ENCODE assay signal across 8 cellular contexts in the genomic region with DNA sequence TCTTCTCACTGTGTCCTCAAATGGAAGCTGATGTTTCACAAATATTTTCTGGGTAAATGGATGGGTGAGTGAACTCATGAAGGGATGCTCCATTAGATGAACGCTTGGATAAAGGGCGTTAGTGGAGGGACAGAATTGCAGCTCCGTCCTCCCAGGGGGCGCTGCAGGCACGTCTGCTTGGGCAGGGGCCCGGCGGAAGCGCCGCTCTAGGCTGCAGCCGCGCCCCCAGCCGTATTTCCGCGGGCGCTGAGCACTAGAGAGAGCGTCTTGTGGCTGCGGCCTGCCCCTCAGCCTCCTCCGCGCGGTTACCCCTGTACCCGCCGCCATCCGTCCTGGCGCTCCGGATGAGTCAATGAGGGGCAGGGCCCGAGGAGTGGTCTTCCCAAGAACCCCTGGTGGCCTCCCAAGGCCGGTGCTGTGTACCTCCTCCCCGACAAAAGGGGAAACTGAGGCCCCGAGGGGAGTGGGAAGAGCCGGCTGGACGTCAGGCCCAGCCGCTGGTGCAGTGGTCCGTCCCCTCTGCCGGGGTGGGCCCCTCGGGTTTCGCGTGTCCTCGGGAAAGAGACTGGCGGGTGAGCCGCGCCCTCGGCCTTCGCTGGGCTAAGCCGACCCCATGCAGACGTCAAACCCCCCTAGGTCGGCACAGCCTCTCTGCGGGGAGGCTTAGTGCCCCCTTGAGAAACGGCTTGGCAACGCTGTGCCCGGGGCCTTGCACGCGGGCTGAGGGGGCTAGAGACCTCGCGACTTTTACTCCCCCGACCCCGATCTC. TPM values are rescaled to one million over a fixed set of nuclear protein-coding genes. Genes with fewer than 3 reads are reported as not detected.
DNase-seq lines count a peak whose midpoint lies in the region; ATAC-seq and TF ChIP-seq lines count a peak whose summit lies in the region.

No MANE protein-coding gene starts in this region.

- peaks cover 4% of the 10 kb centered on the region for H3K27me3 Mint-ChIP-seq in T-helper 1 cell treated with Interleukin-12 subunit alpha and Interleukin-12 subunit beta and Interleukin-4 antibody, amounts not matched to agents 30 μg/mL and 1 μg/mL, for 36 hours (ENCODE audit: low read depth)

- H3K9me3 ChIP-seq in right atrium auricular region (no peaks in the 10 kb centered on the region), prostate gland (no peaks in the 10 kb centered on the region)

- H3K27ac ChIP-seq in angular gyrus (ENCODE audit: low read depth, low read length) (peak overlapping the region; percentile 24), right atrium auricular region (peak overlapping the region; percentile 82 to 85), prostate gland (peak overlapping the region; percentile 83 to 85), urinary bladder (ENCODE audit: low read depth) (peak overlapping the region; percentile 60)

- peak overlapping the region; percentile 69 for H3K27ac Mint-ChIP-seq in T-helper 1 cell treated with Interleukin-12 subunit alpha and Interleukin-12 subunit beta and Interleukin-4 antibody, amounts not matched to agents 30 μg/mL and 1 μg/mL, for 36 hours

- intact Hi-C loops in prostate gland (cut with DNase I), result loop anchor here (1.0 kb wide), 1 partner anchor 11 kb away; the partner anchor contains the start of gene SNHG17

- H3K27me3 ChIP-seq in right atrium auricular region (no peaks in the 10 kb centered on the region), prostate gland (replicated peaks; ENCODE audit: insufficient read depth) (no peaks in the 10 kb centered on the region)

- 2% methylated on average over 56 of the region's 56 CpGs for WGBS in prostate gland
- WGBS in urinary bladder, result under 1% methylated on average over 56 of the region's 56 CpGs

- peak; percentile 82 for ATAC-seq in HG02885 (IDR thresholded peaks at IDR 0.05; ENCODE audit: poor library complexity, unreplicated experiment)

- peak; percentile 97 for TF ChIP-seq CTCF in GM13977 (IDR thresholded peaks at IDR 0.05; ENCODE audit: extremely low read depth, insufficient read depth, missing control alignments)
- TF ChIP-seq CTCF in right atrium auricular region (IDR thresholded peaks at IDR 0.05), result peak; percentile 85 to 98
- peak; percentile 62 to 97 (median 96) for TF ChIP-seq CTCF in prostate gland (IDR thresholded peaks at IDR 0.05)

- H3K9me3 Mint-ChIP-seq in T-helper 1 cell treated with Interleukin-12 subunit alpha and Interleukin-12 subunit beta and Interleukin-4 antibody, amounts not matched to agents 30 μg/mL and 1 μg/mL, for 36 hours, result no peaks in the 10 kb centered on the region

- peaks cover 19% of the 10 kb centered on the region for H3K36me3 Mint-ChIP-seq in T-helper 1 cell treated with Interleukin-12 subunit alpha and Interleukin-12 subunit beta and Interleukin-4 antibody, amounts not matched to agents 30 μg/mL and 1 μg/mL, for 36 hours (ENCODE audit: low read depth)

- peak overlapping the region; percentile 86 for H3K4me3 Mint-ChIP-seq in T-helper 1 cell treated with Interleukin-12 subunit alpha and Interleukin-12 subunit beta and Interleukin-4 antibody, amounts not matched to agents 30 μg/mL and 1 μg/mL, for 36 hours

- peak; percentile 88 for DNase-seq in GM13977 (ENCODE audit: low spot score)
- peak; percentile 76 for DNase-seq in NCI-H1694 treated with DMSO at 0.1 percent for 48 hours (lab: John Stamatoyannopoulos, UW)
- peak; percentile 83 for DNase-seq in right atrium auricular region (ENCODE audit: low spot score)
- DNase-seq in prostate gland (ENCODE audit: low spot score), result peak; percentile 80

- H3K4me1 ChIP-seq in right atrium auricular region (peaks cover 0 to 14% of the 10 kb centered on the region in 2 donors), prostate gland (replicated peaks) (no peaks in the 10 kb centered on the region), urinary bladder (ENCODE audit: insufficient read depth) (no peaks in the 10 kb centered on the region)

- H3K4me3 ChIP-seq in right atrium auricular region (peak overlapping the region; percentile 84 to 86), prostate gland (peak overlapping the region; percentile 77 to 86), urinary bladder (ENCODE audit: low read depth, low read length) (peak overlapping the region; percentile 75)

- H3K36me3 ChIP-seq in right atrium auricular region, result peaks cover 8% of the 10 kb centered on the region
- no peaks in the 10 kb centered on the region for H3K36me3 ChIP-seq in prostate gland
- no peaks in the 10 kb centered on the region for H3K36me3 ChIP-seq in urinary bladder (ENCODE audit: insufficient read depth)

- peaks cover 21% of the 10 kb centered on the region for H3K4me1 Mint-ChIP-seq in T-helper 1 cell treated with Interleukin-12 subunit alpha and Interleukin-12 subunit beta and Interleukin-4 antibody, amounts not matched to agents 30 μg/mL and 1 μg/mL, for 36 hours (ENCODE audit: low read depth)

- in situ Hi-C loops in GM13977 (cut with MboI; ENCODE audit: low pct_unique_long_range_greater_than_20kb, low sequenced_read_pairs, unreplicated experiment), result no loop called here

- TF ChIP-seq POLR2A in prostate gland (IDR thresholded peaks at IDR 0.05), result peak; percentile 52

RNA-seq across cellular contexts. Expression of gene SNHG17, which starts 11.5 kb away (rescaled TPM):
- total RNA-seq in right atrium auricular region, result 10 to 100 TPM in 1 of 2 donors, 1 to 10 TPM in 1; 5.3 to 10.6 TPM
- total RNA-seq in prostate gland, result 10 to 100 TPM; 21.8 to 28.2 TPM
- total RNA-seq in urinary bladder, result 4.6 TPM
- polyA plus RNA-seq in urinary bladder, result 30.2 TPM

RNA-seq across cellular contexts. Expression of gene RALGAPB, which starts 26.0 kb away (rescaled TPM):
- total RNA-seq in right atrium auricular region (10 to 100 TPM; 24.6 to 24.8 TPM), prostate gland (10 to 100 TPM; 45.6 to 50.6 TPM), urinary bladder (52.5 TPM)
- polyA plus RNA-seq in urinary bladder, result 15.0 TPM

Comparison
In these comparisons a context has a peak if more than half of its experiments do, and no peak if none do; other contexts are left out.
1. Peak in every context shown above with its lines: DNase-seq, ATAC-seq, H3K4me3 ChIP-seq and H3K27ac ChIP-seq.
2. H3K27ac ChIP-seq: peak in every context shown above with its lines; median percentile 84 in prostate gland; 84 in right atrium auricular region; 60 in urinary bladder; 24 in angular gyrus.